In genomic region chr6:167087857-167088256, GRCh38 we compare ENCODE assay signal across 2 cellular contexts.
A peak's percentile ranks its signal among the peaks of the same experiment; 100 is the strongest.
TF ChIP-seq lines count a peak whose summit lies in the region.

No MANE protein-coding gene starts in this region.

TF ChIP-seq in HepG2, 621 proteins besides CTCF, POLR2A, EP300 and RAD21:
- TF ChIP-seq ZNF709 (CRISPR knock-in tag; IDR thresholded peaks at IDR 0.05) (peak; percentile 91; the same call in 1 of the 2 replicates), NCOA2 (CRISPR knock-in tag; IDR thresholded peaks at IDR 0.05) (no peak)

TF ChIP-seq in GM12878, 131 proteins besides CTCF, POLR2A, EP300 and RAD21:
- TF ChIP-seq NFYA (IDR thresholded peaks at IDR 0.05; ENCODE audit: borderline replicate concordance, low read depth, low read length) (no peak), CBX5 (IDR thresholded peaks at IDR 0.05; ENCODE audit: low read depth) (0 out of 2 replicates have a peak, but pooled peaks have one; percentile 27), ATF7 (IDR thresholded peaks at IDR 0.05; ENCODE audit: low read depth) (peak; percentile 30; the same call in 1 of the 2 replicates), TBL1XR1 (IDR thresholded peaks at IDR 0.05; ENCODE audit: low read depth, low read length) (no peak)
TF ChIP-seq in GM12878: peak in this region for 2.
